1 cellular context compared by ENCODE assay signal in genomic region chr20:32018269-32019155, GRCh38.
TF ChIP-seq lines count a peak whose summit lies in the region.

No MANE protein-coding gene starts in this region.

TF ChIP-seq in endothelial cell of umbilical vein, 7 proteins besides CTCF, POLR2A, EP300 and RAD21 (continued from another document):
- no peak for TF ChIP-seq EZH2 (IDR thresholded peaks at IDR 0.05; ENCODE audit: borderline replicate concordance, low read depth, low read length, severe bottlenecking)
- TF ChIP-seq JUN (IDR thresholded peaks at IDR 0.05; ENCODE audit: borderline replicate concordance, insufficient read depth, insufficient read length, low read depth), result no peak
